ENCODE assay signal across 1 cellular context in the genomic region with DNA sequence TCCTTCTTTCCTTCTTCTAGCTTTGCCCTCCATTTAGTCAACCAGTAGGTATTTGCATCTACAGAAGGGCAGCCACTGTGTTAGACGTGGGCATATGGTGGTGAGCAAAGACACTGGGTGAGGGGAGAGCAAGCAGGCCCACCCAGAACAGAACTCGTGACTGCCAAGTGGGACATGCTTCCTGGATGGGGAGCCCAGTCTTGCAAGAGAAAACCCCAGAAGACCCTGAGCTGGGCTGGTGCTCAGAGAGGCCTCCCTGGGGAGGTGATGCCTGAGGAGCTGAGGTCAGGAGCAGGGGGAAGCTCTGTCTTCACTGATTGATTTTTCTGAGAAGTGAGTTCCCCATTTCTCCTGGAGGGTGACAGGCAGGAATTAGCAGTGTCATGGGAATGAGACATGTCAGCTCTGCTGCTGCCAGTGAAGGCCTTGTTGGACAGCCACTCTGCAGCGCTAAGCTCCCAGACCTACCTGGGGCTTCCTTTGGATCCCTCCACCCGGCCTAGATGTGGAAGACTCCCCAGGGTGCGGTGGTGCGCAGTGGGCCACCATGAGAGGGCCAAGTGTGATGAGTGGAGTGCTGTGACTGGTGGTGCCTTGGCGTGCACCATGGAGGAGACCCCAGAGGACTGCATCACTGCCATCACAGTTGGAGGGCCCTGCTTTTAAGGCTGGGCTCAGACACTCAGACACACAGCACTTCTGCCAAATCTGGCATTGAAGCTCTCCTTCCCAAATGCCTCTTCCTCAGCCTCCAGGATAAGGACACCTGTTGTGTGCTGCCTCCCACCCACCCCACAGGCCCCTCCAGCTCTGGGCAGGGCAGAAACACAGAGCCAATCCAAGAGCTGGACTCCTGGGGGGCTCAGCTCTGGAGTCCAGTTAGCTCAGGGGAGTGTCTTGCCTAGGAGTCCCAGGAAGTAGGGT.
TF ChIP-seq lines count a peak whose summit lies in the region.

No MANE protein-coding gene starts in this region.

TF ChIP-seq in K562, 482 proteins besides CTCF, POLR2A, EP300 and RAD21 (continued from another document):
- TF ChIP-seq, protein P1, sequence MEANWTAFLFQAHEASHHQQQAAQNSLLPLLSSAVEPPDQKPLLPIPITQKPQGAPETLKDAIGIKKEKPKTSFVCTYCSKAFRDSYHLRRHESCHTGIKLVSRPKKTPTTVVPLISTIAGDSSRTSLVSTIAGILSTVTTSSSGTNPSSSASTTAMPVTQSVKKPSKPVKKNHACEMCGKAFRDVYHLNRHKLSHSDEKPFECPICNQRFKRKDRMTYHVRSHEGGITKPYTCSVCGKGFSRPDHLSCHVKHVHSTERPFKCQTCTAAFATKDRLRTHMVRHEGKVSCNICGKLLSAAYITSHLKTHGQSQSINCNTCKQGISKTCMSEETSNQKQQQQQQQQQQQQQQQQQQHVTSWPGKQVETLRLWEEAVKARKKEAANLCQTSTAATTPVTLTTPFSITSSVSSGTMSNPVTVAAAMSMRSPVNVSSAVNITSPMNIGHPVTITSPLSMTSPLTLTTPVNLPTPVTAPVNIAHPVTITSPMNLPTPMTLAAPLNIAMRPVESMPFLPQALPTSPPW (CRISPR knock-in tag; IDR thresholded peaks at IDR 0.05): no peak
- no peak for TF ChIP-seq TRIM28 (IDR thresholded peaks at IDR 0.05)
TF ChIP-seq in K562: peak in this region for 2.
